8 cellular contexts compared by ENCODE assay signal in the genomic region with DNA sequence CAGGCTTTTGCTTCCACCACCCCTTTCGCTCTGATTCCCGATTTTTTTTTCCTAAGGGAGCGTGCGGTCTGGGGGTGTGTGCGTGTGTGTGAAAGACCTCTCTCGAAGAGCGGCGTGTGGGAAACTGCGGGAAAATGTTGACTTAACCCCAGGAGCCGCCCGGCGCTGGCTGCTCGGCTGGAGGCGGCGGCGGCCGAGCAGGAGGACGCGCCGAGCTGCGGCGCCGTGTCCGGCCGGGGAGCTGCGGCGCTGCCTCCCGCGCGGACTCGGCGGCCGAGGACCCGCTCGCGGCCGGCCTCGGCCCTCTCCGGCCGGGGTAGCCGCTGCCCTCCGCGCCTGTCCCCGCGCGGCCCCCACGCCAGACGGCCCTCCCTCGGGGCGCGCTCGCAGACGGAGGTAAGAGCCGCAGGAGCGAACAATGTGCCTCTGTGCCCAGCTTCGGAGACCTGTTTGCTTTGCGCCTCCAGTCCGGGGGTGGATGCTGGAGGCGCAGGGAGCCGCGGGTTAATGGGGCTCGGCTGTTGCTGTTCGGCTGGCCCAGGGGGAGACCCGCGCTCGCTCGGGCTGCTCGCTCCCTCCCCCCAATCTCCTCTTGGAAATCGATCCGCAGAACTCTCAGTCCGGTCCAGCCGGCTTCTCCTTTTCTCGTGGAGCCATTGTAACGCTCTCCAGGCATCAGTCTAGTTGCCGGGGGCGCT. TPM values are rescaled to one million over a fixed set of nuclear protein-coding genes. Genes with fewer than 3 reads are reported as not detected.
A peak's percentile ranks its signal among the peaks of the same experiment; 100 is the strongest.
DNase-seq lines count a peak whose midpoint lies in the region; ATAC-seq and TF ChIP-seq lines count a peak whose summit lies in the region.

No MANE protein-coding gene starts in this region.

- CTCF ChIA-PET in HEK293 (lab: Yijun Ruan, JAX): interaction anchor here (0.7 kb wide), 1 partner anchor 237 kb away, joined by 3 read pairs; no protein-coding TSS in a partner anchor

- H3K9me3 ChIP-seq in HEK293 (ENCODE audit: control insufficient read depth, insufficient read depth, low read depth, low read length) (no peaks in the 10 kb centered on the region), adipocyte (ENCODE audit: control insufficient read depth, low read length) (no peaks in the 10 kb centered on the region)

- ATAC-seq in left ventricle myocardium superior (peak; percentile 54), sciatic nerve (peak; percentile 5), HG03095 (IDR thresholded peaks at IDR 0.05; ENCODE audit: unreplicated experiment) (no peak), GM18868 (IDR thresholded peaks at IDR 0.05; ENCODE audit: unreplicated experiment) (no peak)

- H3K9ac ChIP-seq in adipocyte (ENCODE audit: low read length): peak overlapping the region; percentile 94

- no peaks in the 10 kb centered on the region for H3K27me3 ChIP-seq in adipocyte (replicated peaks; ENCODE audit: control insufficient read depth, insufficient read depth, low read length)

- TF ChIP-seq CTCF in HEK293 (tag by site-specific recombination; IDR thresholded peaks at IDR 0.05): no peak

- peak; percentile 62 for DNase-seq in AG08396 (ENCODE audit: low spot score)
- peak; percentile 74 for DNase-seq in adipocyte (ENCODE audit: low read depth)
- peak; percentile 54 for DNase-seq in left ventricle myocardium superior
- DNase-seq in sciatic nerve (ENCODE audit: low spot score): peak; percentile 64
- DNase-seq in midbrain (lab: John Stamatoyannopoulos, UW): no peak

- H3K4me1 ChIP-seq in HEK293 (ENCODE audit: control insufficient read depth, insufficient read depth, low read length) (peaks cover 17% of the 10 kb centered on the region), adipocyte (ENCODE audit: control insufficient read depth, insufficient read depth, low read length) (peaks cover 31% of the 10 kb centered on the region)

- POLR2A ChIA-PET in HEK293 (lab: Yijun Ruan, JAX): interaction anchor here (0.8 to 2.2 kb wide), 5 partner anchors 11 to 675 kb away, joined by 3 to 7 read pairs (median 4); no protein-coding TSS in a partner anchor

- intact Hi-C loops in left ventricle myocardium superior (cut with micrococcal nuclease) (loop anchor here (10.0 kb wide), 1 partner anchor 173 kb away; no protein-coding TSS in a partner anchor), sciatic nerve (cut with DNase I) (no loop called here)

- H3K4me3 ChIP-seq in HEK293 (ENCODE audit: low read depth, low read length) (peak overlapping the region; percentile 99), adipocyte (ENCODE audit: low read length) (peak overlapping the region; percentile 94)

- no peaks in the 10 kb centered on the region for H3K36me3 ChIP-seq in HEK293 (ENCODE audit: control insufficient read depth in 2 of 2, insufficient read depth in 1 of 2, low read length in 2 of 2)
- H3K36me3 ChIP-seq in adipocyte (ENCODE audit: control insufficient read depth, insufficient read depth, low read length, severe bottlenecking): no peaks in the 10 kb centered on the region

- peak overlapping the region; percentile 95 for H3K27ac ChIP-seq in HEK293 (ENCODE audit: extremely low read depth, low read depth, low read length)

TF ChIP-seq in HEK293, 187 proteins besides CTCF, POLR2A, EP300 and RAD21 (continues in another document):
- TF ChIP-seq ZNF16 (tag by site-specific recombination; IDR thresholded peaks at IDR 0.05; ENCODE audit: low read depth): no peak
- TF ChIP-seq, protein P1, sequence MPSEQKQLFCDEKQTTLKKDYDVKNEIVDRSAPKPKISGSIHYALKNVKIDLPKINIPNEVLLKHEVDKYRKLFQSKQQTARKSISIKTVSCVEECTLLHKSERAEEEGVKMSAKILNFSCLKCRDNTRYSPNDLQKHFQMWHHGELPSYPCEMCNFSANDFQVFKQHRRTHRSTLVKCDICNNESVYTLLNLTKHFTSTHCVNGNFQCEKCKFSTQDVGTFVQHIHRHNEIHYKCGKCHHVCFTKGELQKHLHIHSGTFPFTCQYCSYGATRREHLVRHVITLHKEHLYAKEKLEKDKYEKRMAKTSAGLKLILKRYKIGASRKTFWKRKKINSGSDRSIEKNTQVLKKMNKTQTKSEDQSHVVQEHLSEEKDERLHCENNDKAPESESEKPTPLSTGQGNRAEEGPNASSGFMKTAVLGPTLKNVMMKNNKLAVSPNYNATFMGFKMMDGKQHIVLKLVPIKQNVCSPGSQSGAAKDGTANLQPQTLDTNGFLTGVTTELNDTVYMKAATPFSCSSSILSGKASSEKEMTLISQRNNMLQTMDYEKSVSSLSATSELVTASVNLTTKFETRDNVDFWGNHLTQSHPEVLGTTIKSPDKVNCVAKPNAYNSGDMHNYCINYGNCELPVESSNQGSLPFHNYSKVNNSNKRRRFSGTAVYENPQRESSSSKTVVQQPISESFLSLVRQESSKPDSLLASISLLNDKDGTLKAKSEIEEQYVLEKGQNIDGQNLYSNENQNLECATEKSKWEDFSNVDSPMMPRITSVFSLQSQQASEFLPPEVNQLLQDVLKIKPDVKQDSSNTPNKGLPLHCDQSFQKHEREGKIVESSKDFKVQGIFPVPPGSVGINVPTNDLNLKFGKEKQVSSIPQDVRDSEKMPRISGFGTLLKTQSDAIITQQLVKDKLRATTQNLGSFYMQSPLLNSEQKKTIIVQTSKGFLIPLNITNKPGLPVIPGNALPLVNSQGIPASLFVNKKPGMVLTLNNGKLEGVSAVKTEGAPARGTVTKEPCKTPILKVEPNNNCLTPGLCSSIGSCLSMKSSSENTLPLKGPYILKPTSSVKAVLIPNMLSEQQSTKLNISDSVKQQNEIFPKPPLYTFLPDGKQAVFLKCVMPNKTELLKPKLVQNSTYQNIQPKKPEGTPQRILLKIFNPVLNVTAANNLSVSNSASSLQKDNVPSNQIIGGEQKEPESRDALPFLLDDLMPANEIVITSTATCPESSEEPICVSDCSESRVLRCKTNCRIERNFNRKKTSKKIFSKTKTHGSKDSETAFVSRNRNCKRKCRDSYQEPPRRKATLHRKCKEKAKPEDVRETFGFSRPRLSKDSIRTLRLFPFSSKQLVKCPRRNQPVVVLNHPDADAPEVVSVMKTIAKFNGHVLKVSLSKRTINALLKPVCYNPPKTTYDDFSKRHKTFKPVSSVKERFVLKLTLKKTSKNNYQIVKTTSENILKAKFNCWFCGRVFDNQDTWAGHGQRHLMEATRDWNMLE (tag by site-specific recombination; conservative IDR thresholded peaks at IDR 0.05; ENCODE audit: low read depth): no peak
- TF ChIP-seq ZNF350 (tag by site-specific recombination; IDR thresholded peaks at IDR 0.05): no peak
- TF ChIP-seq ZNF292 (tag by site-specific recombination; IDR thresholded peaks at IDR 0.05; ENCODE audit: borderline replicate concordance, low read depth): no peak
- no peak for TF ChIP-seq ZNF19 (tag by site-specific recombination; IDR thresholded peaks at IDR 0.05; ENCODE audit: low read depth)
- TF ChIP-seq, protein P2, sequence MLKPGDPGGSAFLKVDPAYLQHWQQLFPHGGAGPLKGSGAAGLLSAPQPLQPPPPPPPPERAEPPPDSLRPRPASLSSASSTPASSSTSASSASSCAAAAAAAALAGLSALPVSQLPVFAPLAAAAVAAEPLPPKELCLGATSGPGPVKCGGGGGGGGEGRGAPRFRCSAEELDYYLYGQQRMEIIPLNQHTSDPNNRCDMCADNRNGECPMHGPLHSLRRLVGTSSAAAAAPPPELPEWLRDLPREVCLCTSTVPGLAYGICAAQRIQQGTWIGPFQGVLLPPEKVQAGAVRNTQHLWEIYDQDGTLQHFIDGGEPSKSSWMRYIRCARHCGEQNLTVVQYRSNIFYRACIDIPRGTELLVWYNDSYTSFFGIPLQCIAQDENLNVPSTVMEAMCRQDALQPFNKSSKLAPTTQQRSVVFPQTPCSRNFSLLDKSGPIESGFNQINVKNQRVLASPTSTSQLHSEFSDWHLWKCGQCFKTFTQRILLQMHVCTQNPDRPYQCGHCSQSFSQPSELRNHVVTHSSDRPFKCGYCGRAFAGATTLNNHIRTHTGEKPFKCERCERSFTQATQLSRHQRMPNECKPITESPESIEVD (tag by site-specific recombination; IDR thresholded peaks at IDR 0.05): no peak
- no peak for TF ChIP-seq ZNF248 (tag by site-specific recombination; IDR thresholded peaks at IDR 0.05)
- TF ChIP-seq SCRT2 (tag by site-specific recombination; IDR thresholded peaks at IDR 0.05): peak; percentile 40; the same call in 1 of the 2 replicates
- no peak for TF ChIP-seq ZNF391 (tag by site-specific recombination; IDR thresholded peaks at IDR 0.05; ENCODE audit: borderline replicate concordance, low read depth)
- TF ChIP-seq, protein P3, sequence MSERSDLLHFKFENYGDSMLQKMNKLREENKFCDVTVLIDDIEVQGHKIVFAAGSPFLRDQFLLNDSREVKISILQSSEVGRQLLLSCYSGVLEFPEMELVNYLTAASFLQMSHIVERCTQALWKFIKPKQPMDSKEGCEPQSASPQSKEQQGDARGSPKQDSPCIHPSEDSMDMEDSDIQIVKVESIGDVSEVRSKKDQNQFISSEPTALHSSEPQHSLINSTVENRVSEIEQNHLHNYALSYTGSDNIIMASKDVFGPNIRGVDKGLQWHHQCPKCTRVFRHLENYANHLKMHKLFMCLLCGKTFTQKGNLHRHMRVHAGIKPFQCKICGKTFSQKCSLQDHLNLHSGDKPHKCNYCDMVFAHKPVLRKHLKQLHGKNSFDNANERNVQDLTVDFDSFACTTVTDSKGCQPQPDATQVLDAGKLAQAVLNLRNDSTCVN (tag by site-specific recombination; optimal IDR thresholded peaks at IDR 0.05): peak; percentile 53
- no peak for TF ChIP-seq ZNF776 (tag by site-specific recombination; IDR thresholded peaks at IDR 0.05; ENCODE audit: borderline replicate concordance)
- TF ChIP-seq, protein P4, sequence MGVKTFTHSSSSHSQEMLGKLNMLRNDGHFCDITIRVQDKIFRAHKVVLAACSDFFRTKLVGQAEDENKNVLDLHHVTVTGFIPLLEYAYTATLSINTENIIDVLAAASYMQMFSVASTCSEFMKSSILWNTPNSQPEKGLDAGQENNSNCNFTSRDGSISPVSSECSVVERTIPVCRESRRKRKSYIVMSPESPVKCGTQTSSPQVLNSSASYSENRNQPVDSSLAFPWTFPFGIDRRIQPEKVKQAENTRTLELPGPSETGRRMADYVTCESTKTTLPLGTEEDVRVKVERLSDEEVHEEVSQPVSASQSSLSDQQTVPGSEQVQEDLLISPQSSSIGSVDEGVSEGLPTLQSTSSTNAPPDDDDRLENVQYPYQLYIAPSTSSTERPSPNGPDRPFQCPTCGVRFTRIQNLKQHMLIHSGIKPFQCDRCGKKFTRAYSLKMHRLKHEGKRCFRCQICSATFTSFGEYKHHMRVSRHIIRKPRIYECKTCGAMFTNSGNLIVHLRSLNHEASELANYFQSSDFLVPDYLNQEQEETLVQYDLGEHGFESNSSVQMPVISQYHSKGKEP (tag by site-specific recombination; IDR thresholded peaks at IDR 0.05): no peak

RNA-seq across cellular contexts. Expression of gene ADGRL2, which starts 1.2 kb away (rescaled TPM):
- total RNA-seq in left ventricle myocardium superior (48.1 TPM), sciatic nerve (45.2 TPM)

Comparison
In these comparisons a context has a peak if more than half of its experiments do, and no peak if none do; other contexts are left out.
1. ATAC-seq: peak in left ventricle myocardium superior (single experiment) and sciatic nerve (single experiment); none in HG03095 (single experiment) and GM18868 (single experiment).